Comparison of ENCODE assay signal across 33 cellular contexts in the genomic region with DNA sequence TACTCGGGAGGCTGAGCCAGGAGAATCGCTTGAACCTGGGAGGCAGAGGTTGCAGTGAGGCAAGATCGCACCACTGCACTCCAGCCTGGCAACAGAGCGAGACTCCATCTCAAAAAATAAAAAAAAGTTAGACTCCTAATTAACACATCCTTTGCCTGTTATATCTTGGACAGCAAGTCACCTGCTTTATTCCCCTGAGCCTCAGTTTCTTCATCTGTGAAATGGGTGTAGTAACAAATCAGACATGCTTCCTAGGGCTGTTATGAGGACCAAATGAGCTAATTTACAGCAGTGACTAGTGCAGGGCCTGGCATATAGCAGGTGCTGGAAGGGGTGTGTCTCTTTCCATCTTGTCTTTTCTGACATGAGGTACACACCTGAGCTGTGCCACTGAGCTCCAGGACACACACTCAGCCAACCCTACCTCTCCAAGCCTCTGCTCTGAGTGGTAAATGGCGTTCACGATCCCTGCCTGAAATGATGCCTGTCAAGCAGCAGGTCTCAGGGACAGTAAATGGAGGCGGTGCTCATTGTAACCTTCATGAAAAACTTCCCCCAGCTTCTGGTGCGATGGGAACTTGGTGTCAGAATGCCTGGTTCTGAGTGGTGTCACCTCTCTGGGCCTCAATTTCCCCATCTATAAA. TPM values are rescaled to one million over a fixed set of nuclear protein-coding genes. Genes with fewer than 3 reads are reported as not detected.
"Had no signal": no experiment of that assay in that cellular context is flagged by ENCODE, and none has a peak within 500 bp of the region (broad histone marks: within the 10 kb centered on the region; RNA-seq: fewer than 3 reads in every experiment).

No MANE protein-coding gene starts in this region.

- H3K4me3 Mint-ChIP-seq: activated CD4-positive, alpha-beta T cell treated with anti-CD3 and anti-CD28 coated beads for 36 hours; activated naive CD4-positive, alpha-beta T cell treated with anti-CD3 and anti-CD28 coated beads for 36 hours; activated naive CD8-positive, alpha-beta T cell treated with anti-CD3 and anti-CD28 coated beads for 36 hours; activated T-cell treated with anti-CD3 and anti-CD28 coated beads, Interleukin-2, amount 50 U/mL, for 72 hours; mesothelial cell of epicardium; neural progenitor cell; stimulated activated effector memory CD8-positive, alpha-beta T cell treated with anti-CD3 and anti-CD28 coated beads, Interleukin-12 subunit alpha, Interleukin-12 subunit beta, amount 100 ng/mL, for 72 hours; stimulated activated naive CD8-positive, alpha-beta T cell treated with anti-CD3 and anti-CD28 coated beads, Interleukin-15, amount 100 ng/mL, for 72 hours had no signal

- H3K27ac ChIP-seq: brain microvascular endothelial cell, coronary artery, dorsolateral prefrontal cortex, hepatocyte, neural progenitor cell, tibial artery, upper lobe of right lung had no signal

- H3K4me1 ChIP-seq: gastrocnemius medialis, tibial artery had no signal

- H3K9me3 Mint-ChIP-seq: activated naive CD4-positive, alpha-beta T cell treated with anti-CD3 and anti-CD28 coated beads for 36 hours; activated naive CD8-positive, alpha-beta T cell treated with anti-CD3 and anti-CD28 coated beads for 36 hours; activated T-cell treated with anti-CD3 and anti-CD28 coated beads, Interleukin-2, amount 50 U/mL, for 72 hours; mesothelial cell of epicardium; neural progenitor cell; stimulated activated effector memory CD8-positive, alpha-beta T cell treated with anti-CD3 and anti-CD28 coated beads, Interleukin-12 subunit alpha, Interleukin-12 subunit beta, amount 100 ng/mL, for 72 hours; stimulated activated naive CD8-positive, alpha-beta T cell treated with anti-CD3 and anti-CD28 coated beads, Interleukin-15, amount 100 ng/mL, for 72 hours had no signal

- H3K4me2 ChIP-seq: hepatocyte had no signal

- H3K9me3 ChIP-seq: gastrocnemius medialis, tibial artery, upper lobe of right lung had no signal

- H3K36me3 Mint-ChIP-seq: activated naive CD8-positive, alpha-beta T cell treated with anti-CD3 and anti-CD28 coated beads for 36 hours; mesothelial cell of epicardium; neural progenitor cell; stimulated activated effector memory CD8-positive, alpha-beta T cell treated with anti-CD3 and anti-CD28 coated beads, Interleukin-12 subunit alpha, Interleukin-12 subunit beta, amount 100 ng/mL, for 72 hours had no signal

- H3K36me3 ChIP-seq: brain microvascular endothelial cell, gastrocnemius medialis, neural progenitor cell, tibial artery, upper lobe of right lung had no signal

- H3K4me1 Mint-ChIP-seq: activated CD4-positive, alpha-beta T cell treated with anti-CD3 and anti-CD28 coated beads for 36 hours; stimulated activated effector memory CD8-positive, alpha-beta T cell treated with anti-CD3 and anti-CD28 coated beads, Interleukin-12 subunit alpha, Interleukin-12 subunit beta, amount 100 ng/mL, for 72 hours; stimulated activated naive CD8-positive, alpha-beta T cell treated with anti-CD3 and anti-CD28 coated beads, Interleukin-15, amount 100 ng/mL, for 72 hours had no signal

- H3K27ac Mint-ChIP-seq: activated CD4-positive, alpha-beta T cell treated with anti-CD3 and anti-CD28 coated beads for 36 hours; activated naive CD4-positive, alpha-beta T cell treated with anti-CD3 and anti-CD28 coated beads for 36 hours; activated naive CD8-positive, alpha-beta T cell treated with anti-CD3 and anti-CD28 coated beads for 36 hours; activated T-cell treated with anti-CD3 and anti-CD28 coated beads, Interleukin-2, amount 50 U/mL, for 72 hours; mesothelial cell of epicardium; naive B cell; neural progenitor cell; stimulated activated effector memory CD8-positive, alpha-beta T cell treated with anti-CD3 and anti-CD28 coated beads, Interleukin-12 subunit alpha, Interleukin-12 subunit beta, amount 100 ng/mL, for 72 hours had no signal

- ATAC-seq: activated CD4-positive, alpha-beta T cell treated with anti-CD3 and anti-CD28 coated beads for 36 hours; activated T-cell treated with anti-CD3 and anti-CD28 coated beads, Interleukin-2, amount 50 U/mL, for 72 hours; stimulated activated effector memory CD8-positive, alpha-beta T cell treated with anti-CD3 and anti-CD28 coated beads, Interleukin-12 subunit alpha, Interleukin-12 subunit beta, amount 100 ng/mL, for 72 hours; stimulated activated naive CD8-positive, alpha-beta T cell treated with anti-CD3 and anti-CD28 coated beads, Interleukin-15, amount 100 ng/mL, for 72 hours; upper lobe of right lung had no signal

- H3K27me3 ChIP-seq: brain microvascular endothelial cell, dorsolateral prefrontal cortex, gastrocnemius medialis, hepatocyte, upper lobe of right lung had no signal

- H3K79me2 ChIP-seq: hepatocyte had no signal

- H2AFZ ChIP-seq: hepatocyte had no signal

- DNase-seq: activated CD4-positive, alpha-beta T cell treated with anti-CD3 and anti-CD28 coated beads for 36 hours; activated CD4-positive, alpha-beta T cell treated with anti-CD3 and anti-CD28 coated beads, Interleukin-2, amount 50 U/mL, for 4 hours; activated CD4-positive, CD25-positive, alpha-beta regulatory T cell; activated effector memory CD4-positive, alpha-beta T cell treated with anti-CD3 and anti-CD28 coated beads, Interleukin-2, amount 50 U/mL, for 16 hours; activated naive CD4-positive, alpha-beta T cell treated with anti-CD3 and anti-CD28 coated beads for 36 hours; activated naive CD8-positive, alpha-beta T cell treated with anti-CD3 and anti-CD28 coated beads for 36 hours; activated T-cell treated with anti-CD3 and anti-CD28 coated beads for 4 hours; activated T-cell treated with anti-CD3 and anti-CD28 coated beads, Interleukin-2, amount 50 U/mL, for 72 hours; brain microvascular endothelial cell; dorsolateral prefrontal cortex; effector memory CD4-positive, alpha-beta T cell; islet precursor cell; left ventricle myocardium superior; naive B cell; small intestine; stimulated activated CD4-positive, alpha-beta T cell treated with anti-CD3 and anti-CD28 coated beads, Interleukin-4, amount 100 ng/mL, for 24 hours; stimulated activated naive CD8-positive, alpha-beta T cell treated with anti-CD3 and anti-CD28 coated beads, Interleukin-15, amount 100 ng/mL, for 72 hours; tibial artery; upper lobe of right lung had no signal

- H3K4me3 ChIP-seq: coronary artery, dorsolateral prefrontal cortex, gastrocnemius medialis, hepatocyte, neural progenitor cell, tibial artery, upper lobe of right lung had no signal

RNA-seq across cellular contexts. Expression of gene FOXN4, which starts 31.7 kb away (rescaled TPM):
- total RNA-seq: activated CD4-positive, alpha-beta T cell treated with anti-CD3 and anti-CD28 coated beads for 36 hours; activated naive CD4-positive, alpha-beta T cell treated with anti-CD3 and anti-CD28 coated beads for 36 hours; activated naive CD8-positive, alpha-beta T cell treated with anti-CD3 and anti-CD28 coated beads for 36 hours; activated T-cell treated with anti-CD3 and anti-CD28 coated beads, Interleukin-2, amount 50 U/mL, for 72 hours; astrocyte; cardiac septum; epithelial cell of proximal tubule; gastrocnemius medialis; hepatocyte; left ventricle myocardium superior; mammary epithelial cell; mesothelial cell of epicardium; osteocyte; posterior vena cava; sciatic nerve; T-helper 1 cell treated with Interleukin-12 subunit alpha and Interleukin-12 subunit beta and Interleukin-4 antibody, amounts not matched to agents 30 ng/mL and 1 ng/mL, for 36 hours; upper lobe of right lung had no signal
- polyA plus RNA-seq: hepatocyte, mammary epithelial cell, small intestine had no signal
